In the genomic region with DNA sequence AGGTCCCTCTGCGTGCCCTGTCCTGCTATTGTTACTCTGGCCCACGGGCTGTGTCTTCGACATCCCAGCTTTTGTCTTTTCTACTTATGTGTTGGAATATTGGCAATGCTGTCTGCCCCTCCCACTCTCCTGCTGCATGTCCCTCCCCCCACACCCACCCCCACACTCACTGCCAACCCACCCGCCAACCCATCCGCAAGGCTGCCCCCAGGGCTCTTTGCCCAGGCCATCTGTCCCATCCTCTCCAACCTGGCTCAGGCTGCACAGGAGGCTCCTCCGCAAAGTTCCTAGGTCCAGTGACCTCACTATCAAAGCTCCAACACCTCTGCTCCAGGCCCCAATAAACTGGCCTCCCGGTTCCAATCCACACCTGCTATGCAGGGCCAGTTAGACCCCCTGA, we compare ENCODE assay signal across 31 cellular contexts.
"Had no signal": no experiment of that assay in that cellular context is flagged by ENCODE, and none has a peak within 500 bp of the region (broad histone marks: within the 10 kb centered on the region; RNA-seq: fewer than 3 reads in every experiment).

No MANE protein-coding gene starts in this region.

- H3K27ac Mint-ChIP-seq: activated CD4-positive, alpha-beta memory T cell treated with anti-CD3 and anti-CD28 coated beads, Interleukin-2, amount 10 ng/mL, durations not matched to agents 7 days and 5 days; activated CD8-positive, alpha-beta memory T cell treated with anti-CD3 and anti-CD28 coated beads, Interleukin-2, amount 10 ng/mL, durations not matched to agents 7 days and 5 days; activated naive CD8-positive, alpha-beta T cell treated with anti-CD3 and anti-CD28 coated beads for 36 hours had no signal

- H3K9me3 ChIP-seq: ascending aorta, SJCRH30 had no signal

- H3K9me3 Mint-ChIP-seq: activated CD4-positive, alpha-beta memory T cell treated with anti-CD3 and anti-CD28 coated beads, Interleukin-2, amount 10 ng/mL, durations not matched to agents 7 days and 5 days; activated naive CD8-positive, alpha-beta T cell treated with anti-CD3 and anti-CD28 coated beads for 36 hours; central memory CD8-positive, alpha-beta T cell had no signal

- ATAC-seq: activated CD8-positive, alpha-beta memory T cell treated with anti-CD3 and anti-CD28 coated beads, Interleukin-2, amount 10 ng/mL, durations not matched to agents 7 days and 5 days; Panc1 had no signal

- H3K4me3 ChIP-seq: ascending aorta, cardiac muscle cell, SJCRH30, SK-N-MC had no signal

- H3K27me3 Mint-ChIP-seq: activated CD8-positive, alpha-beta memory T cell treated with anti-CD3 and anti-CD28 coated beads, Interleukin-2, amount 10 ng/mL, durations not matched to agents 7 days and 5 days; central memory CD8-positive, alpha-beta T cell had no signal

- H3K27ac ChIP-seq: ascending aorta, cardiac muscle cell, SJCRH30, SK-N-MC, WERI-Rb-1 had no signal

- H3K4me1 ChIP-seq: ascending aorta had no signal

- H3K36me3 Mint-ChIP-seq: activated CD8-positive, alpha-beta memory T cell treated with anti-CD3 and anti-CD28 coated beads, Interleukin-2, amount 10 ng/mL, durations not matched to agents 7 days and 5 days; activated naive CD8-positive, alpha-beta T cell treated with anti-CD3 and anti-CD28 coated beads for 36 hours had no signal

- H3K27me3 ChIP-seq: ascending aorta, cardiac muscle cell, SJCRH30 had no signal

- H3K36me3 ChIP-seq: ascending aorta, cardiac muscle cell, SJCRH30, WERI-Rb-1 had no signal

- DNase-seq: activated CD4-positive, alpha-beta memory T cell treated with anti-CD3 and anti-CD28 coated beads, Interleukin-2, amount 10 ng/mL, durations not matched to agents 7 days and 5 days; activated CD4-positive, alpha-beta T cell treated with anti-CD3 and anti-CD28 coated beads for 1 hour; activated CD4-positive, alpha-beta T cell treated with anti-CD3 and anti-CD28 coated beads for 48 hours; activated CD4-positive, CD25-positive, alpha-beta regulatory T cell; activated CD8-positive, alpha-beta memory T cell treated with anti-CD3 and anti-CD28 coated beads for 24 hours; activated CD8-positive, alpha-beta memory T cell treated with anti-CD3 and anti-CD28 coated beads, Interleukin-2, amount 10 ng/mL, durations not matched to agents 7 days and 5 days; activated CD8-positive, alpha-beta memory T cell treated with anti-CD3 and anti-CD28 coated beads, Interleukin-2, amount 50 U/mL, for 48 hours; activated effector memory CD4-positive, alpha-beta T cell treated with anti-CD3 and anti-CD28 coated beads, Interleukin-2, amount 50 U/mL, for 16 hours; activated naive CD4-positive, alpha-beta T cell; activated naive CD4-positive, alpha-beta T cell treated with anti-CD3 and anti-CD28 coated beads, Interleukin-2, amount 50 U/mL, for 16 hours; activated naive CD8-positive, alpha-beta T cell treated with anti-CD3 and anti-CD28 coated beads for 36 hours; activated T-cell treated with anti-CD3 and anti-CD28 coated beads, Interleukin-2, amount 50 U/mL, for 48 hours; amygdala; Karpas-422; NCI-H1105 treated with DMSO at 0.1 percent for 48 hours; NCI-H1436; NCI-H1694; NCI-H1930; NCI-H2081 treated with DMSO at 0.1 percent for 48 hours; NCI-H226; NCI-H446 treated with DMSO at 0.1 percent for 48 hours; NCI-H524; SHP77; SJCRH30; T1000; WERI-Rb-1 had no signal

- H3K4me3 Mint-ChIP-seq: activated CD4-positive, alpha-beta memory T cell treated with anti-CD3 and anti-CD28 coated beads, Interleukin-2, amount 10 ng/mL, durations not matched to agents 7 days and 5 days; activated CD8-positive, alpha-beta memory T cell treated with anti-CD3 and anti-CD28 coated beads, Interleukin-2, amount 10 ng/mL, durations not matched to agents 7 days and 5 days; activated naive CD8-positive, alpha-beta T cell treated with anti-CD3 and anti-CD28 coated beads for 36 hours; central memory CD8-positive, alpha-beta T cell had no signal

- H3K4me1 Mint-ChIP-seq: activated CD4-positive, alpha-beta memory T cell treated with anti-CD3 and anti-CD28 coated beads, Interleukin-2, amount 10 ng/mL, durations not matched to agents 7 days and 5 days; central memory CD8-positive, alpha-beta T cell had no signal
